ENCODE assay signal across 11 cellular contexts in the genomic region with DNA sequence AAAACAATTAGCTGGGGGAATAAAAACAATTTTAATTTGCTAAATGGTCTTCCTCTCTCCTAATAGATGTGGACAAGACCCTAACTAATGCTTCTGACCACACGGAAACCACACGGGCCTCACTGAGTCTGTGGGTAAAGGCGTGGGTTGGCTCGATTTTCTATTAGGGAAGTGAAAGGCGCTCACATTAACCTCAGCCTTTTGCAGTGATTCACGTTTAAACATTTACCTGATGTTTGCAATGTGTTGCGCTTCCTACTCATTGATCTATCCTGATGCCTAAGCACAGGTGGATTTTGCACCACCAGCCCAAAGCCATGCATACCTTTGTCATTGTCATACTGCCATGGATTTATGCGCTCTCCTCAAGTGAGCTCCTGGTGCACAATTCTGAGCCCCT.
DNase-seq lines count a peak whose midpoint lies in the region; ATAC-seq and FAIRE-seq lines count a peak whose summit lies in the region.
"Had no signal": no experiment of that assay in that cellular context is flagged by ENCODE, and none has a peak within 500 bp of the region (broad histone marks: within the 10 kb centered on the region; RNA-seq: fewer than 3 reads in every experiment).

No MANE protein-coding gene starts in this region.

- peak overlapping the region; percentile 1 to 48 (median 19); a peak in 11 of 22 replicates for H3K4me2 ChIP-seq in BLaER1 treated with 17β-estradiol and CSF1 and Interleukin-3, amounts not matched to agents 10 nM and 100 nM

- no peak overlapping the region for H3K27ac ChIP-seq in BLaER1 treated with 17β-estradiol and CSF1 and Interleukin-3, amounts not matched to agents 10 nM and 100 nM
- H3K27ac ChIP-seq: HL-60 had no signal

- ATAC-seq in HG02623 (IDR thresholded peaks at IDR 0.05; ENCODE audit: unreplicated experiment) (peak; percentile 99), HG03432 (IDR thresholded peaks at IDR 0.05; ENCODE audit: unreplicated experiment) (peak; percentile 98)
- no peak for ATAC-seq in activated CD4-positive, CD25-positive, alpha-beta regulatory T cell treated with anti-CD3 and anti-CD28 coated beads, Interleukin-2, amount 50 U/mL, for 24 hours
- ATAC-seq: left cardiac atrium had no signal

- FAIRE-seq in GM19239 (lab: Jason Lieb, UNC), result peak; percentile 91

- H3K4me1 ChIP-seq in BLaER1 treated with 17β-estradiol and CSF1 and Interleukin-3, amounts not matched to agents 10 nM and 100 nM, result peaks cover 26 to 35% (median 28%) of the 10 kb centered on the region in 10 experiments

- no peaks in the 10 kb centered on the region for H3K36me3 ChIP-seq in BLaER1 treated with 17β-estradiol and CSF1 and Interleukin-3, amounts not matched to agents 10 nM and 100 nM

- H3K27me3 ChIP-seq in BLaER1 treated with 17β-estradiol and CSF1 and Interleukin-3, amounts not matched to agents 10 nM and 100 nM, result peaks cover 0 to 89% (median 0%) of the 10 kb centered on the region in 11 experiments; a peak in 8 of 22 replicates

- peak; percentile 9 for DNase-seq in GM19239 (ENCODE audit: insufficient read length, low spot score)
- DNase-seq in activated CD4-positive, alpha-beta T cell treated with anti-CD3 and anti-CD28 coated beads for 4 hours, result no peak
- no peak for DNase-seq in COR-L47 (lab: John Stamatoyannopoulos, UW)
- DNase-seq in HuH-7.5 (ENCODE audit: low spot score), result no peak
- DNase-seq: left cardiac atrium, trophoblast cell had no signal

- peaks cover 0 to 21% (median 0%) of the 10 kb centered on the region in 11 experiments; a peak in 3 of 22 replicates for H4K20me1 ChIP-seq in BLaER1 treated with 17β-estradiol and CSF1 and Interleukin-3, amounts not matched to agents 10 nM and 100 nM

- H3K4me3 ChIP-seq in BLaER1 treated with 17β-estradiol and CSF1 and Interleukin-3, amounts not matched to agents 10 nM and 100 nM, result no peak overlapping the region

- H3K9me3 ChIP-seq in BLaER1 treated with 17β-estradiol and CSF1 and Interleukin-3, amounts not matched to agents 10 nM and 100 nM (replicated peaks in 1 of 11), result no peaks in the 10 kb centered on the region

- H3K9ac ChIP-seq in BLaER1 treated with 17β-estradiol and CSF1 and Interleukin-3, amounts not matched to agents 10 nM and 100 nM, result no peak overlapping the region

Comparison
In these comparisons a context has a peak if more than half of its experiments do, and no peak if none do; other contexts are left out.
1. ATAC-seq: peak in HG02623 (single experiment) and HG03432 (single experiment); none in activated CD4-positive, CD25-positive, alpha-beta regulatory T cell treated with anti-CD3 and anti-CD28 coated beads, Interleukin-2, amount 50 U/mL, for 24 hours (0 of 2).